ENCODE assay signal across 1 cellular context in the genomic region with DNA sequence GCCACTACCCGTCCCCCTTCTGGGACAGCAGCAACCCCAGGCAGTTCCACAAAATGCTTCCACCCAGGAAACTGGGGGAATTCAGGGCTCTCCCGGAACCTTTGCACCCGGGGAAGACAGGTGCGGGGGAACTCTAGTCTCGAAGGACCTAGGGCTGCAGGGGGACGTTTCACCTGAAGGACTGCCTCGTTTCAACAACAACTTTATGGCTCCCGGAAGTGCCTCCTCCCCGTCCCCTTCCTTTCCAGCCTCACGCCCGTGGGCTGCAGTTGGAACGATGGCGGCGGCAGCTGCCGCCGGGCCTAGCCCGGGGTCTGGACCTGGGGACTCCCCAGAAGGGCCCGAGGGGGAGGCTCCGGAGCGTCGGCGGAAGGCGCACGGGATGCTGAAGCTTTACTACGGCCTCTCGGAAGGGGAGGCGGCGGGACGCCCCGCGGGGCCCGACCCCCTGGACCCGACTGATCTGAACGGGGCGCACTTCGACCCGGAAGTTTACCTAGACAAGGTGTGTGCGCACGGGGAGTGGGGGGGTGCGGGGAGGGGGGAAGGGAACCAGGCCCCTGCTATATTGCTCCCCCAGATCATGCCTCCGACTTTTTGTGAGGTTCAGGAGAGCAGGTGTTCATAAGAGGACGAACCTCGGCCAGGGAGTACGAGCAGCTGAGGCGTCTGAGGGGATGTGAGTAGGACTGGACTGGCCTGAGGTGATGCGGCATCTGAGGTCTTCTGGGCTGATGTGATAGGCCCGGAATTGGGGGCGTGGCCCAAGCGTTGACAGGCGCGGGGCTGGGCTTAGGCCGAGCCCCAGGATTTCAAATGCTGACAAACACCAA.
TF ChIP-seq lines count a peak whose summit lies in the region.

A gene (plus strand): TSS at position 241 of the 833 bp plus-strand sequence. CDS start 37 bp downstream, at position 278.

TF ChIP-seq in HepG2, 621 proteins besides CTCF, POLR2A, EP300 and RAD21 (continued from another document and continues in another):
- TF ChIP-seq, protein P1, sequence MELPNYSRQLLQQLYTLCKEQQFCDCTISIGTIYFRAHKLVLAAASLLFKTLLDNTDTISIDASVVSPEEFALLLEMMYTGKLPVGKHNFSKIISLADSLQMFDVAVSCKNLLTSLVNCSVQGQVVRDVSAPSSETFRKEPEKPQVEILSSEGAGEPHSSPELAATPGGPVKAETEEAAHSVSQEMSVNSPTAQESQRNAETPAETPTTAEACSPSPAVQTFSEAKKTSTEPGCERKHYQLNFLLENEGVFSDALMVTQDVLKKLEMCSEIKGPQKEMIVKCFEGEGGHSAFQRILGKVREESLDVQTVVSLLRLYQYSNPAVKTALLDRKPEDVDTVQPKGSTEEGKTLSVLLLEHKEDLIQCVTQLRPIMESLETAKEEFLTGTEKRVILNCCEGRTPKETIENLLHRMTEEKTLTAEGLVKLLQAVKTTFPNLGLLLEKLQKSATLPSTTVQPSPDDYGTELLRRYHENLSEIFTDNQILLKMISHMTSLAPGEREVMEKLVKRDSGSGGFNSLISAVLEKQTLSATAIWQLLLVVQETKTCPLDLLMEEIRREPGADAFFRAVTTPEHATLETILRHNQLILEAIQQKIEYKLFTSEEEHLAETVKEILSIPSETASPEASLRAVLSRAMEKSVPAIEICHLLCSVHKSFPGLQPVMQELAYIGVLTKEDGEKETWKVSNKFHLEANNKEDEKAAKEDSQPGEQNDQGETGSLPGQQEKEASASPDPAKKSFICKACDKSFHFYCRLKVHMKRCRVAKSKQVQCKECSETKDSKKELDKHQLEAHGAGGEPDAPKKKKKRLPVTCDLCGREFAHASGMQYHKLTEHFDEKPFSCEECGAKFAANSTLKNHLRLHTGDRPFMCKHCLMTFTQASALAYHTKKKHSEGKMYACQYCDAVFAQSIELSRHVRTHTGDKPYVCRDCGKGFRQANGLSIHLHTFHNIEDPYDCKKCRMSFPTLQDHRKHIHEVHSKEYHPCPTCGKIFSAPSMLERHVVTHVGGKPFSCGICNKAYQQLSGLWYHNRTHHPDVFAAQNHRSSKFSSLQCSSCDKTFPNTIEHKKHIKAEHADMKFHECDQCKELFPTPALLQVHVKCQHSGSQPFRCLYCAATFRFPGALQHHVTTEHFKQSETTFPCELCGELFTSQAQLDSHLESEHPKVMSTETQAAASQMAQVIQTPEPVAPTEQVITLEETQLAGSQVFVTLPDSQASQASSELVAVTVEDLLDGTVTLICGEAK (IDR thresholded peaks at IDR 0.05) = peak; percentile 100
- TF ChIP-seq, protein P1 (CRISPR knock-in tag; IDR thresholded peaks at IDR 0.05) = peak; percentile 100
- TF ChIP-seq ZNF768 (CRISPR knock-in tag; IDR thresholded peaks at IDR 0.05) (peak; percentile 19; the same call in 1 of the 2 replicates), ZNF775 (CRISPR knock-in tag; IDR thresholded peaks at IDR 0.05; ENCODE audit: borderline replicate concordance) (no peak), POLR2G (IDR thresholded peaks at IDR 0.05; ENCODE audit: low read depth, low read length) (peak; percentile 93), ZFP36L1 (CRISPR knock-in tag; IDR thresholded peaks at IDR 0.05) (no peak), HDAC2 (CRISPR knock-in tag; IDR thresholded peaks at IDR 0.05) (peak; percentile 92; the same call in 1 of the 2 replicates), ZNF652 (CRISPR knock-in tag; IDR thresholded peaks at IDR 0.05; ENCODE audit: borderline replicate concordance, low read depth) (no peak), SYNCRIP (IDR thresholded peaks at IDR 0.05; ENCODE audit: insufficient read depth, low read depth, low read length) (no peak), SRY (CRISPR knock-in tag; IDR thresholded peaks at IDR 0.05) (peak; percentile 71; the same call in 1 of the 2 replicates), RBM22 (optimal IDR thresholded peaks at IDR 0.05; ENCODE audit: low read length) (peak; percentile 26), FOXA1 (IDR thresholded peaks at IDR 0.05) (no peak), FOXA1 (CRISPR knock-in tag; IDR thresholded peaks at IDR 0.05) (peak; percentile 67), MBNL3 (CRISPR knock-in tag; conservative IDR thresholded peaks at IDR 0.05) (no peak), DNMT3B (CRISPR knock-in tag; conservative IDR thresholded peaks at IDR 0.05) (no peak), ZBTB3 (CRISPR knock-in tag; IDR thresholded peaks at IDR 0.05; ENCODE audit: borderline replicate concordance, low read depth) (no peak), TOE1 (CRISPR knock-in tag; IDR thresholded peaks at IDR 0.05) (peak; percentile 17; the same call in 1 of the 2 replicates), KLF15 (CRISPR knock-in tag; IDR thresholded peaks at IDR 0.05; ENCODE audit: borderline replicate concordance) (peak; percentile 79; the same call in 1 of the 2 replicates), CENPX (CRISPR knock-in tag; IDR thresholded peaks at IDR 0.05) (no peak), REL (CRISPR knock-in tag; conservative IDR thresholded peaks at IDR 0.05) (no peak), SMAD1 (CRISPR knock-in tag; IDR thresholded peaks at IDR 0.05; ENCODE audit: borderline replicate concordance, low read depth) (no peak), SSRP1 (CRISPR knock-in tag; IDR thresholded peaks at IDR 0.05) (no peak)
- TF ChIP-seq, protein P2, sequence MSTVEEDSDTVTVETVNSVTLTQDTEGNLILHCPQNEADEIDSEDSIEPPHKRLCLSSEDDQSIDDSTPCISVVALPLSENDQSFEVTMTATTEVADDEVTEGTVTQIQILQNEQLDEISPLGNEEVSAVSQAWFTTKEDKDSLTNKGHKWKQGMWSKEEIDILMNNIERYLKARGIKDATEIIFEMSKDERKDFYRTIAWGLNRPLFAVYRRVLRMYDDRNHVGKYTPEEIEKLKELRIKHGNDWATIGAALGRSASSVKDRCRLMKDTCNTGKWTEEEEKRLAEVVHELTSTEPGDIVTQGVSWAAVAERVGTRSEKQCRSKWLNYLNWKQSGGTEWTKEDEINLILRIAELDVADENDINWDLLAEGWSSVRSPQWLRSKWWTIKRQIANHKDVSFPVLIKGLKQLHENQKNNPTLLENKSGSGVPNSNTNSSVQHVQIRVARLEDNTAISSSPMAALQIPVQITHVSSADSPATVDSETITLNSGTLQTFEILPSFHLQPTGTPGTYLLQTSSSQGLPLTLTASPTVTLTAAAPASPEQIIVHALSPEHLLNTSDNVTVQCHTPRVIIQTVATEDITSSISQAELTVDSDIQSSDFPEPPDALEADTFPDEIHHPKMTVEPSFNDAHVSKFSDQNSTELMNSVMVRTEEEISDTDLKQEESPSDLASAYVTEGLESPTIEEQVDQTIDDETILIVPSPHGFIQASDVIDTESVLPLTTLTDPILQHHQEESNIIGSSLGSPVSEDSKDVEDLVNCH (CRISPR knock-in tag; IDR thresholded peaks at IDR 0.05) = no peak
- TF ChIP-seq, protein P3, sequence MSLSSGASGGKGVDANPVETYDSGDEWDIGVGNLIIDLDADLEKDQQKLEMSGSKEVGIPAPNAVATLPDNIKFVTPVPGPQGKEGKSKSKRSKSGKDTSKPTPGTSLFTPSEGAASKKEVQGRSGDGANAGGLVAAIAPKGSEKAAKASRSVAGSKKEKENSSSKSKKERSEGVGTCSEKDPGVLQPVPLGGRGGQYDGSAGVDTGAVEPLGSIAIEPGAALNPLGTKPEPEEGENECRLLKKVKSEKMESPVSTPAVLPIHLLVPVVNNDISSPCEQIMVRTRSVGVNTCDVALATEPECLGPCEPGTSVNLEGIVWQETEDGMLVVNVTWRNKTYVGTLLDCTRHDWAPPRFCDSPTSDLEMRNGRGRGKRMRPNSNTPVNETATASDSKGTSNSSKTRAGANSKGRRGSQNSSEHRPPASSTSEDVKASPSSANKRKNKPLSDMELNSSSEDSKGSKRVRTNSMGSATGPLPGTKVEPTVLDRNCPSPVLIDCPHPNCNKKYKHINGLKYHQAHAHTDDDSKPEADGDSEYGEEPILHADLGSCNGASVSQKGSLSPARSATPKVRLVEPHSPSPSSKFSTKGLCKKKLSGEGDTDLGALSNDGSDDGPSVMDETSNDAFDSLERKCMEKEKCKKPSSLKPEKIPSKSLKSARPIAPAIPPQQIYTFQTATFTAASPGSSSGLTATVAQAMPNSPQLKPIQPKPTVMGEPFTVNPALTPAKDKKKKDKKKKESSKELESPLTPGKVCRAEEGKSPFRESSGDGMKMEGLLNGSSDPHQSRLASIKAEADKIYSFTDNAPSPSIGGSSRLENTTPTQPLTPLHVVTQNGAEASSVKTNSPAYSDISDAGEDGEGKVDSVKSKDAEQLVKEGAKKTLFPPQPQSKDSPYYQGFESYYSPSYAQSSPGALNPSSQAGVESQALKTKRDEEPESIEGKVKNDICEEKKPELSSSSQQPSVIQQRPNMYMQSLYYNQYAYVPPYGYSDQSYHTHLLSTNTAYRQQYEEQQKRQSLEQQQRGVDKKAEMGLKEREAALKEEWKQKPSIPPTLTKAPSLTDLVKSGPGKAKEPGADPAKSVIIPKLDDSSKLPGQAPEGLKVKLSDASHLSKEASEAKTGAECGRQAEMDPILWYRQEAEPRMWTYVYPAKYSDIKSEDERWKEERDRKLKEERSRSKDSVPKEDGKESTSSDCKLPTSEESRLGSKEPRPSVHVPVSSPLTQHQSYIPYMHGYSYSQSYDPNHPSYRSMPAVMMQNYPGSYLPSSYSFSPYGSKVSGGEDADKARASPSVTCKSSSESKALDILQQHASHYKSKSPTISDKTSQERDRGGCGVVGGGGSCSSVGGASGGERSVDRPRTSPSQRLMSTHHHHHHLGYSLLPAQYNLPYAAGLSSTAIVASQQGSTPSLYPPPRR (CRISPR knock-in tag; IDR thresholded peaks at IDR 0.05; ENCODE audit: borderline replicate concordance) = peak; percentile 45; the same call in 1 of the 2 replicates
- TF ChIP-seq, protein P4, sequence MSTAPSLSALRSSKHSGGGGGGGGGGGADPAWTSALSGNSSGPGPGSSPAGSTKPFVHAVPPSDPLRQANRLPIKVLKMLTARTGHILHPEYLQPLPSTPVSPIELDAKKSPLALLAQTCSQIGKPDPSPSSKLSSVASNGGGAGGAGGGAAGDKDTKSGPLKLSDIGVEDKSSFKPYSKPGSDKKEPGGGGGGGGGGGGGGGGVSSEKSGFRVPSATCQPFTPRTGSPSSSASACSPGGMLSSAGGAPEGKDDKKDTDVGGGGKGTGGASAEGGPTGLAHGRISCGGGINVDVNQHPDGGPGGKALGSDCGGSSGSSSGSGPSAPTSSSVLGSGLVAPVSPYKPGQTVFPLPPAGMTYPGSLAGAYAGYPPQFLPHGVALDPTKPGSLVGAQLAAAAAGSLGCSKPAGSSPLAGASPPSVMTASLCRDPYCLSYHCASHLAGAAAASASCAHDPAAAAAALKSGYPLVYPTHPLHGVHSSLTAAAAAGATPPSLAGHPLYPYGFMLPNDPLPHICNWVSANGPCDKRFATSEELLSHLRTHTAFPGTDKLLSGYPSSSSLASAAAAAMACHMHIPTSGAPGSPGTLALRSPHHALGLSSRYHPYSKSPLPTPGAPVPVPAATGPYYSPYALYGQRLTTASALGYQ (CRISPR knock-in tag; IDR thresholded peaks at IDR 0.05) = peak; percentile 65
- TF ChIP-seq, protein P5, sequence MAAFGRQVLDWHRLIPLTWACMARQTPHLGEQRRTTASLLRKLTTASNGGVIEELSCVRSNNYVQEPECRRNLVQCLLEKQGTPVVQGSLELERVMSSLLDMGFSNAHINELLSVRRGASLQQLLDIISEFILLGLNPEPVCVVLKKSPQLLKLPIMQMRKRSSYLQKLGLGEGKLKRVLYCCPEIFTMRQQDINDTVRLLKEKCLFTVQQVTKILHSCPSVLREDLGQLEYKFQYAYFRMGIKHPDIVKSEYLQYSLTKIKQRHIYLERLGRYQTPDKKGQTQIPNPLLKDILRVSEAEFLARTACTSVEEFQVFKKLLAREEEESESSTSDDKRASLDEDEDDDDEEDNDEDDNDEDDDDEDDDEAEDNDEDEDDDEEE (CRISPR knock-in tag; IDR thresholded peaks at IDR 0.05) = no peak
- TF ChIP-seq, protein P6, sequence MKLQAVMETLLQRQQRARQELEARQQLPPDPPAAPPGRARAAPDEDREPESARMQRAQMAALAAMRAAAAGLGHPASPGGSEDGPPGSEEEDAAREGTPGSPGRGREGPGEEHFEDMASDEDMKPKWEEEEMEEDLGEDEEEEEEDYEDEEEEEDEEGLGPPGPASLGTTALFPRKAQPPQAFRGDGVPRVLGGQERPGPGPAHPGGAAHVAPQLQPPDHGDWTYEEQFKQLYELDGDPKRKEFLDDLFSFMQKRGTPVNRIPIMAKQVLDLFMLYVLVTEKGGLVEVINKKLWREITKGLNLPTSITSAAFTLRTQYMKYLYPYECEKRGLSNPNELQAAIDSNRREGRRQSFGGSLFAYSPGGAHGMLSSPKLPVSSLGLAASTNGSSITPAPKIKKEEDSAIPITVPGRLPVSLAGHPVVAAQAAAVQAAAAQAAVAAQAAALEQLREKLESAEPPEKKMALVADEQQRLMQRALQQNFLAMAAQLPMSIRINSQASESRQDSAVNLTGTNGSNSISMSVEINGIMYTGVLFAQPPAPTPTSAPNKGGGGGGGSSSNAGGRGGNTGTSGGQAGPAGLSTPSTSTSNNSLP (IDR thresholded peaks at IDR 0.05; ENCODE audit: low read depth, low read length) = 0 out of 2 replicates have a peak, but pooled peaks have one; percentile 37
- TF ChIP-seq, protein P7, sequence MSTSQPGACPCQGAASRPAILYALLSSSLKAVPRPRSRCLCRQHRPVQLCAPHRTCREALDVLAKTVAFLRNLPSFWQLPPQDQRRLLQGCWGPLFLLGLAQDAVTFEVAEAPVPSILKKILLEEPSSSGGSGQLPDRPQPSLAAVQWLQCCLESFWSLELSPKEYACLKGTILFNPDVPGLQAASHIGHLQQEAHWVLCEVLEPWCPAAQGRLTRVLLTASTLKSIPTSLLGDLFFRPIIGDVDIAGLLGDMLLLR (CRISPR knock-in tag; IDR thresholded peaks at IDR 0.05) = no peak
- TF ChIP-seq, protein P8, sequence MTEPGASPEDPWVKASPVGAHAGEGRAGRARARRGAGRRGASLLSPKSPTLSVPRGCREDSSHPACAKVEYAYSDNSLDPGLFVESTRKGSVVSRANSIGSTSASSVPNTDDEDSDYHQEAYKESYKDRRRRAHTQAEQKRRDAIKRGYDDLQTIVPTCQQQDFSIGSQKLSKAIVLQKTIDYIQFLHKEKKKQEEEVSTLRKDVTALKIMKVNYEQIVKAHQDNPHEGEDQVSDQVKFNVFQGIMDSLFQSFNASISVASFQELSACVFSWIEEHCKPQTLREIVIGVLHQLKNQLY (CRISPR knock-in tag; IDR thresholded peaks at IDR 0.05) = peak; percentile 37; the same call in 1 of the 2 replicates
